In genomic region chr1:1628656-1629429, GRCh38 we compare ENCODE assay signal across 9 cellular contexts. TPM values are rescaled to one million over a fixed set of nuclear protein-coding genes. Genes with fewer than 3 reads are reported as not detected.
DNase-seq lines count a peak whose midpoint lies in the region; ATAC-seq and TF ChIP-seq lines count a peak whose summit lies in the region.
"Had no signal": no experiment of that assay in that cellular context is flagged by ENCODE, and none has a peak within 500 bp of the region (broad histone marks: within the 10 kb centered on the region; RNA-seq: fewer than 3 reads in every experiment).

No MANE protein-coding gene starts in this region.

- peak overlapping the region in 1 of 2 donors; percentile 20 for H3K4me3 ChIP-seq in testis

- peaks cover 3% of the 10 kb centered on the region for H3K36me3 Mint-ChIP-seq in activated CD4-positive, alpha-beta memory T cell treated with anti-CD3 and anti-CD28 coated beads, Interleukin-2, amount 10 ng/mL, durations not matched to agents 7 days and 5 days (ENCODE audit: low read depth)

- H3K4me3 Mint-ChIP-seq in activated CD4-positive, alpha-beta memory T cell treated with anti-CD3 and anti-CD28 coated beads, Interleukin-2, amount 10 ng/mL, durations not matched to agents 7 days and 5 days, result peak overlapping the region; percentile 35

- intact Hi-C loops in testis (cut with DNase I; ENCODE audit: low total_unique reads), result no loop called here

- ATAC-seq in GM21367 (IDR thresholded peaks at IDR 0.05; ENCODE audit: unreplicated experiment) (no peak), omental fat pad (ENCODE audit: low FRiP score) (no peak)

- CTCF ChIA-PET in activated CD4-positive, alpha-beta memory T cell treated with anti-CD3 and anti-CD28 coated beads, Interleukin-2, amount 10 ng/mL, durations not matched to agents 7 days and 5 days (lab: Charles Lee), result no interaction called here

- no peak for TF ChIP-seq CTCF in omental fat pad (IDR thresholded peaks at IDR 0.05)
- TF ChIP-seq CTCF in testis (IDR thresholded peaks at IDR 0.05), result no peak

- DNase-seq in HT-29 (ENCODE audit: low spot score) (peak; percentile 36), germinal center (ENCODE audit: low spot score) (peak; percentile 36), amygdala (lab: John Stamatoyannopoulos, UW) (no peak), omental fat pad (ENCODE audit: low spot score) (no peak), testis (no peak)
- peak; percentile 38 for DNase-seq in activated CD4-positive, alpha-beta memory T cell treated with anti-CD3 and anti-CD28 coated beads, Interleukin-2, amount 10 ng/mL, durations not matched to agents 7 days and 5 days
- DNase-seq in stimulated activated CD4-positive, alpha-beta T cell treated with anti-CD3 and anti-CD28 coated beads, Interleukin-4, amount 100 ng/mL, for 48 hours (ENCODE audit: low read depth in 2 of 2), result peak; percentile 27
- DNase-seq: NCI-H524 had no signal

- H3K36me3 ChIP-seq in testis (ENCODE audit: low read depth, missing control alignments), result no peaks in the 10 kb centered on the region

- WGBS in testis, 2 donors, result 39 to 83% methylated on average over 20 to 28 of the region's 55 CpGs

- no peaks in the 10 kb centered on the region for H3K27me3 ChIP-seq in testis

- H3K4me1 ChIP-seq in testis, result peaks cover 3% of the 10 kb centered on the region

- POLR2A ChIA-PET in activated CD4-positive, alpha-beta memory T cell treated with anti-CD3 and anti-CD28 coated beads, Interleukin-2, amount 10 ng/mL, durations not matched to agents 7 days and 5 days (lab: Charles Lee), result interaction anchor here (0.8 to 3.8 kb wide), 6 partner anchors 8 to 26 kb away, joined by 3 to 42 read pairs (median 5); partner anchors contain the start of gene MIB2

- H3K9me3 ChIP-seq in testis, result no peaks in the 10 kb centered on the region

- H3K27me3 Mint-ChIP-seq in activated CD4-positive, alpha-beta memory T cell treated with anti-CD3 and anti-CD28 coated beads, Interleukin-2, amount 10 ng/mL, durations not matched to agents 7 days and 5 days, result peaks cover 4% of the 10 kb centered on the region

- peaks cover 5% of the 10 kb centered on the region for H3K4me1 Mint-ChIP-seq in activated CD4-positive, alpha-beta memory T cell treated with anti-CD3 and anti-CD28 coated beads, Interleukin-2, amount 10 ng/mL, durations not matched to agents 7 days and 5 days

- TF ChIP-seq POLR2A in testis (IDR thresholded peaks at IDR 0.05), result no peak

- no peaks in the 10 kb centered on the region for H3K9me3 Mint-ChIP-seq in activated CD4-positive, alpha-beta memory T cell treated with anti-CD3 and anti-CD28 coated beads, Interleukin-2, amount 10 ng/mL, durations not matched to agents 7 days and 5 days

- no peak overlapping the region for H3K27ac ChIP-seq in testis

- no peak overlapping the region for H3K27ac Mint-ChIP-seq in activated CD4-positive, alpha-beta memory T cell treated with anti-CD3 and anti-CD28 coated beads, Interleukin-2, amount 10 ng/mL, durations not matched to agents 7 days and 5 days

RNA-seq across cellular contexts. Expression of gene MMP23B, which starts 3.1 kb away (rescaled TPM):
- total RNA-seq in HT-29 (2014; rRNA removed; shearing (Covaris generic)), result 0.10 and 1.3 TPM in 2 replicates
- 1 to 10 TPM in 1 of 2 experiments, under 1 TPM in 1; 0.63 to 2.4 TPM for total RNA-seq in activated CD4-positive, alpha-beta memory T cell treated with anti-CD3 and anti-CD28 coated beads, Interleukin-2, amount 10 ng/mL, durations not matched to agents 7 days and 5 days
- 10 to 100 TPM in 3 of 4 donors, 1 to 10 TPM in 1; 9.8 to 61.7 (median 18.5) TPM for total RNA-seq in omental fat pad
- total RNA-seq in testis, result 10 to 100 TPM; 49.0 to 50.2 TPM
- polyA plus RNA-seq in testis (ENCODE audit: insufficient read depth, low read depth, low replicate concordance), result 13.1 TPM

RNA-seq across cellular contexts. Expression of gene MIB2, which starts 13.5 kb away (rescaled TPM):
- total RNA-seq in HT-29 (2014; rRNA removed; shearing (Covaris generic)), result 65.3 and 89.0 TPM in 2 replicates
- 10 to 100 TPM; 37.2 to 37.5 TPM for total RNA-seq in activated CD4-positive, alpha-beta memory T cell treated with anti-CD3 and anti-CD28 coated beads, Interleukin-2, amount 10 ng/mL, durations not matched to agents 7 days and 5 days
- total RNA-seq in omental fat pad (10 to 100 TPM; 33.7 to 52.2 (median 40.2) TPM), testis (100 to 1,000 TPM; 154 to 172 TPM)
- 38.7 TPM for polyA plus RNA-seq in testis (ENCODE audit: insufficient read depth, low read depth, low replicate concordance)

RNA-seq across cellular contexts. Expression of gene FNDC10, which starts 28.9 kb away (rescaled TPM):
- not detected in 2 replicates for total RNA-seq in HT-29 (2014; rRNA removed; shearing (Covaris generic))
- 1 to 10 TPM; 2.6 to 2.7 TPM for total RNA-seq in activated CD4-positive, alpha-beta memory T cell treated with anti-CD3 and anti-CD28 coated beads, Interleukin-2, amount 10 ng/mL, durations not matched to agents 7 days and 5 days
- total RNA-seq in omental fat pad, result 1 to 10 TPM in 3 of 4 donors, not detected in 1; 1.9 to 2.6 (median 2.2) TPM
- total RNA-seq in testis, result 10 to 100 TPM; 36.8 to 54.0 TPM
- 15.5 TPM for polyA plus RNA-seq in testis (ENCODE audit: insufficient read depth, low read depth, low replicate concordance)

RNA-seq across cellular contexts. Expression of gene CDK11B, which starts 30.0 kb away (rescaled TPM):
- total RNA-seq in HT-29 (2014; rRNA removed; shearing (Covaris generic)), result 21.9 and 24.1 TPM in 2 replicates
- 10 to 100 TPM; 32.5 to 32.7 TPM for total RNA-seq in activated CD4-positive, alpha-beta memory T cell treated with anti-CD3 and anti-CD28 coated beads, Interleukin-2, amount 10 ng/mL, durations not matched to agents 7 days and 5 days
- total RNA-seq in omental fat pad (10 to 100 TPM; 16.3 to 25.3 (median 19.2) TPM), testis (10 to 100 TPM; 48.1 to 56.0 TPM)
- 57.7 TPM for polyA plus RNA-seq in testis (ENCODE audit: insufficient read depth, low read depth, low replicate concordance)

RNA-seq across cellular contexts. Expression of gene SSU72, which starts 54.2 kb away (rescaled TPM):
- 140 and 148 TPM in 2 replicates for total RNA-seq in HT-29 (2014; rRNA removed; shearing (Covaris generic))
- total RNA-seq in activated CD4-positive, alpha-beta memory T cell treated with anti-CD3 and anti-CD28 coated beads, Interleukin-2, amount 10 ng/mL, durations not matched to agents 7 days and 5 days, result 100 to 1,000 TPM; 111 to 113 TPM
- 100 to 1,000 TPM in 3 of 4 donors, 10 to 100 TPM in 1; 95.7 to 130 (median 107) TPM for total RNA-seq in omental fat pad
- 100 to 1,000 TPM; 146 to 158 TPM for total RNA-seq in testis
- polyA plus RNA-seq in testis (ENCODE audit: insufficient read depth, low read depth, low replicate concordance), result 67.0 TPM

Comparison
In these comparisons a context has a peak if more than half of its experiments do, and no peak if none do; other contexts are left out.
1. DNase-seq: peak in HT-29 (single experiment), activated CD4-positive, alpha-beta memory T cell treated with anti-CD3 and anti-CD28 coated beads, Interleukin-2, amount 10 ng/mL, durations not matched to agents 7 days and 5 days (single experiment), germinal center (single experiment) and stimulated activated CD4-positive, alpha-beta T cell treated with anti-CD3 and anti-CD28 coated beads, Interleukin-4, amount 100 ng/mL, for 48 hours (2 of 2); none in amygdala (0 of 56), omental fat pad (single experiment) and testis (single experiment).
2. RNA of gene FNDC10, which starts 28.9 kb away (total RNA-seq): 36.8 to 54.0 TPM in testis; 2.6 to 2.7 TPM in activated CD4-positive, alpha-beta memory T cell treated with anti-CD3 and anti-CD28 coated beads, Interleukin-2, amount 10 ng/mL, durations not matched to agents 7 days and 5 days, 1.9 to 2.6 TPM in omental fat pad and not detected in HT-29; every median in the first group is over 10 times any median in the second.